8 cellular contexts compared by ENCODE assay signal in the genomic region with DNA sequence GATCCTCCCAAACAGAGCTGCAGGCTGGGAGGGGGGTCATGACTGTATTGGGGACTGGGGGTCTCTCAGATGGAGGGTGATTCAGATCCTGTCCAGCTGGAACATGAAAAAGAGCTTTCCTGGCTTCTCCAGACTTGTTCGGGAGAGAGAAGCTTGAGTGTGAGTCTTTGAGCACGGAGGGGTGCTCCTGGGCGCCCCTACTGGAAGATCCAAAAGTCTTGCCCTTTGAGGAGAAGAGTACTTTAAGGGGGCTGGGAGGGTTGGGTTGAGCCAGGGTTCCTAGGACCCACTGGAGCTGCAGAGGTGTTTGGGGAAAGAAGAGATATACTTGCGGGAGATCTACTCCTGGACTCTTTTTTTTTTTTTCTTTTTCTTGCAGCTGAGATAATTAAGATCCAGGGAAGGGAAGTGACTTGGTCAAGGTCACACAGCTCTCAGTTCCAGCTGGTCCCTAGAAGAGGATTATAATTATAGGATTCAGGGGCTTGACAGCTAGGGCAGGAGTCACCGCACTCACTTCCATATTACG. TPM values are rescaled to one million over a fixed set of nuclear protein-coding genes. Genes with fewer than 3 reads are reported as not detected.
DNase-seq lines count a peak whose midpoint lies in the region; ATAC-seq and TF ChIP-seq lines count a peak whose summit lies in the region.

No MANE protein-coding gene starts in this region.

- WGBS in prostate gland = 13% methylated on average over 6 of the region's 6 CpGs

- H3K4me3 ChIP-seq in prostate gland = peak overlapping the region; percentile 89 to 98

- H3K4me1 Mint-ChIP-seq in activated naive CD8-positive, alpha-beta T cell (ENCODE audit: low read depth) = peaks cover 68% of the 10 kb centered on the region

- no peaks in the 10 kb centered on the region for H3K27me3 ChIP-seq in prostate gland (replicated peaks; ENCODE audit: insufficient read depth)

- TF ChIP-seq CTCF in prostate gland (IDR thresholded peaks at IDR 0.05) = peak in 2 of 4 experiments; percentile 27 to 29

- H3K27me3 Mint-ChIP-seq in activated naive CD8-positive, alpha-beta T cell = no peaks in the 10 kb centered on the region

- intact Hi-C loops in cardiac septum (cut with DNase I) = loop anchor here (1.0 kb wide), 1 partner anchor 27 kb away; no protein-coding TSS in a partner anchor
- intact Hi-C loops in prostate gland (cut with DNase I) = loop anchor here (10.0 kb wide), 1 partner anchor 97 kb away; the partner anchor contains the start of gene TOP2A

- peak overlapping the region; percentile 82 to 83 for H3K27ac ChIP-seq in prostate gland

- no peak for TF ChIP-seq POLR2A in prostate gland (IDR thresholded peaks at IDR 0.05)

- H3K4me3 Mint-ChIP-seq in activated naive CD8-positive, alpha-beta T cell = peak overlapping the region; percentile 99

- H3K36me3 ChIP-seq in prostate gland = no peaks in the 10 kb centered on the region

- H3K9me3 ChIP-seq in prostate gland = no peaks in the 10 kb centered on the region

- H3K4me1 ChIP-seq in prostate gland (replicated peaks) = peaks cover 41% of the 10 kb centered on the region

- peak; percentile 82 for DNase-seq in activated effector memory CD4-positive, alpha-beta T cell treated with anti-CD3 and anti-CD28 coated beads, Interleukin-2, amount 50 U/mL, for 16 hours
- DNase-seq in activated effector memory CD4-positive, alpha-beta T cell treated with Interleukin-2 at 50 U/mL for 16 hours = no peak
- peak; percentile 95 for DNase-seq in NCI-H82 (lab: John Stamatoyannopoulos, UW)
- DNase-seq in cardiac septum (ENCODE audit: low spot score) = peak; percentile 76
- DNase-seq in prostate gland (ENCODE audit: low spot score) = no peak
- no peak for DNase-seq in NCI-H2196 treated with DMSO at 0.1 percent for 48 hours (lab: John Stamatoyannopoulos, UW; ENCODE audit: unreplicated experiment)

- ATAC-seq in GM19395 (IDR thresholded peaks at IDR 0.05; ENCODE audit: unreplicated experiment) = no peak

- no peaks in the 10 kb centered on the region for H3K36me3 Mint-ChIP-seq in activated naive CD8-positive, alpha-beta T cell

- H3K27ac Mint-ChIP-seq in activated naive CD8-positive, alpha-beta T cell = peak overlapping the region; percentile 85

- no peaks in the 10 kb centered on the region for H3K9me3 Mint-ChIP-seq in activated naive CD8-positive, alpha-beta T cell (ENCODE audit: low read depth)

RNA-seq across cellular contexts. Expression of gene RARA, which starts 8.4 kb away (rescaled TPM):
- total RNA-seq in cardiac septum (30.7 TPM), prostate gland (10 to 100 TPM; 24.4 to 70.6 TPM)

RNA-seq across cellular contexts. Expression of gene CDC6, which starts 29.7 kb away (rescaled TPM):
- total RNA-seq in cardiac septum = 0.75 TPM
- total RNA-seq in prostate gland = 10 to 100 TPM in 1 of 2 donors, 1 to 10 TPM in 1; 2.1 to 10.3 TPM

RNA-seq across cellular contexts. Expression of gene GJD3, which starts 47.1 kb away (rescaled TPM):
- total RNA-seq in cardiac septum (2.6 TPM), prostate gland (1 to 10 TPM in 1 of 2 donors, under 1 TPM in 1; 0.82 to 5.3 TPM)

Comparison
In these comparisons a context has a peak if more than half of its experiments do, and no peak if none do; other contexts are left out.
1. DNase-seq: peak in activated effector memory CD4-positive, alpha-beta T cell treated with anti-CD3 and anti-CD28 coated beads, Interleukin-2, amount 50 U/mL, for 16 hours (single experiment), NCI-H82 (single experiment) and cardiac septum (single experiment); none in activated effector memory CD4-positive, alpha-beta T cell treated with Interleukin-2 at 50 U/mL for 16 hours (single experiment), prostate gland (single experiment) and NCI-H2196 treated with DMSO at 0.1 percent for 48 hours (single experiment).